1 cellular context compared by ENCODE assay signal in genomic region chr1:70410604-70411359, GRCh38.
TF ChIP-seq lines count a peak whose summit lies in the region.

Gene CTH (plus strand): TSS chr1:70411268. CDS start chr1:70411416, 148 bp downstream.

TF ChIP-seq in neural cell, 6 proteins besides CTCF, POLR2A, EP300 and RAD21 (continued from another document):
- peak; percentile 93 for TF ChIP-seq POLR2AphosphoS5 (IDR thresholded peaks at IDR 0.05)
TF ChIP-seq in neural cell: peak in this region for 4.
